In genomic region chr2:199469514-199470360, GRCh38 we compare ENCODE assay signal across 19 cellular contexts. TPM values are rescaled to one million over a fixed set of nuclear protein-coding genes. Genes with fewer than 3 reads are reported as not detected.
A peak's percentile ranks its signal among the peaks of the same experiment; 100 is the strongest.
DNase-seq lines count a peak whose midpoint lies in the region; ATAC-seq, FAIRE-seq and TF ChIP-seq lines count a peak whose summit lies in the region.
"Had no signal": no experiment of that assay in that cellular context is flagged by ENCODE, and none has a peak within 500 bp of the region (broad histone marks: within the 10 kb centered on the region; RNA-seq: fewer than 3 reads in every experiment).

No MANE protein-coding gene starts in this region.

- no peak for DNase-seq in activated naive CD4-positive, alpha-beta T cell treated with anti-CD3 and anti-CD28 coated beads for 36 hours
- DNase-seq in activated naive CD4-positive, alpha-beta T cell (lab: John Stamatoyannopoulos, UW) = no peak
- no peak for DNase-seq in bronchial epithelial cell (ENCODE audit: low read depth)
- no peak for DNase-seq in mesendoderm
- DNase-seq in suprapubic skin (ENCODE audit: low spot score in 2 of 2) = no peak
- no peak for DNase-seq in aorta
- no peak for DNase-seq in Right ventricle myocardium superior
- DNase-seq: activated effector memory CD4-positive, alpha-beta T cell treated with anti-CD3 and anti-CD28 coated beads, Interleukin-2, amount 50 U/mL, for 16 hours; Caco-2; GM23248; NCI-H1417 treated with DMSO at 0.1 percent for 48 hours; NCI-H345; SIG-M5; T1000 had no signal

- H3K36me3 ChIP-seq in bronchial epithelial cell (ENCODE audit: control insufficient read depth, insufficient read depth, low read length) = no peaks in the 10 kb centered on the region
- no peaks in the 10 kb centered on the region for H3K36me3 ChIP-seq in mesendoderm (ENCODE audit: control insufficient read depth, insufficient read depth, low read length)
- no peaks in the 10 kb centered on the region for H3K36me3 ChIP-seq in suprapubic skin
- H3K36me3 ChIP-seq in aorta (ENCODE audit: control insufficient read depth in 1 of 2, insufficient read depth in 2 of 2, low read length in 1 of 2) = no peaks in the 10 kb centered on the region
- H3K36me3 ChIP-seq: right atrium auricular region, vagina had no signal

- no peaks in the 10 kb centered on the region for H3K79me2 ChIP-seq in mesendoderm (ENCODE audit: control insufficient read depth, insufficient read depth, low read length)

- H3K79me1 ChIP-seq in mesendoderm (ENCODE audit: low read length) = no peaks in the 10 kb centered on the region

- no peak overlapping the region for H4K5ac ChIP-seq in mesendoderm (ENCODE audit: low read length)

- H3K4me3 ChIP-seq in bronchial epithelial cell (ENCODE audit: low read depth, low read length) (no peak overlapping the region), mesendoderm (ENCODE audit: low read length) (no peak overlapping the region), suprapubic skin (peak overlapping the region; percentile 16), aorta (ENCODE audit: low read length in 2 of 2) (peak overlapping the region in 1 of 2 donors; percentile 4)
- H3K4me3 ChIP-seq: GM23248, right atrium auricular region, vagina had no signal

- H3K4me1 ChIP-seq in mesendoderm (ENCODE audit: control insufficient read depth, low read depth, low read length) (no peaks in the 10 kb centered on the region), suprapubic skin (peaks cover 35% of the 10 kb centered on the region), aorta (ENCODE audit: control insufficient read depth in 1 of 2, insufficient read depth in 2 of 2, low read length in 2 of 2) (no peaks in the 10 kb centered on the region)
- H3K4me1 ChIP-seq: Caco-2 had no signal

- intact Hi-C loops in activated naive CD4-positive, alpha-beta T cell treated with anti-CD3 and anti-CD28 coated beads for 36 hours (cut with micrococcal nuclease) = loop anchor here (1.0 to 10.0 kb wide), 3 partner anchors 10 to 385 kb away; partner anchors contain the start of gene FTCDNL1
- intact Hi-C loops in aorta (cut with DNase I) (loop anchor here in 1 of 2 donors (10.0 kb wide), 1 partner anchor 595 kb away; no protein-coding TSS in a partner anchor), Right ventricle myocardium superior (cut with DNase I) (no loop called here)

- H3K27ac Mint-ChIP-seq in activated naive CD4-positive, alpha-beta T cell treated with anti-CD3 and anti-CD28 coated beads for 36 hours = no peak overlapping the region

- no peak overlapping the region for H3K18ac ChIP-seq in mesendoderm (ENCODE audit: low read length)

- no peak overlapping the region for H2BK5ac ChIP-seq in mesendoderm (ENCODE audit: low read length)

- no peaks in the 10 kb centered on the region for H3K36me3 Mint-ChIP-seq in activated naive CD4-positive, alpha-beta T cell treated with anti-CD3 and anti-CD28 coated beads for 36 hours (ENCODE audit: low read depth)

- H3K4ac ChIP-seq in mesendoderm (ENCODE audit: low read depth, low read length) = no peak overlapping the region

- no peak for TF ChIP-seq EP300 in suprapubic skin (IDR thresholded peaks at IDR 0.05)

- no peak overlapping the region for H3K27ac ChIP-seq in mesendoderm (ENCODE audit: low read depth, low read length)
- no peak overlapping the region for H3K27ac ChIP-seq in suprapubic skin
- no peak overlapping the region for H3K27ac ChIP-seq in aorta (ENCODE audit: low read depth in 1 of 2, low read length in 2 of 2)
- H3K27ac ChIP-seq: GM23248, right atrium auricular region, vagina had no signal

- no peak overlapping the region for H2AK5ac ChIP-seq in mesendoderm (ENCODE audit: low read length)

- no peak overlapping the region for H3K56ac ChIP-seq in mesendoderm (ENCODE audit: low read length)

- H3K27me3 Mint-ChIP-seq in activated naive CD4-positive, alpha-beta T cell treated with anti-CD3 and anti-CD28 coated beads for 36 hours (ENCODE audit: low read depth) = peaks cover 92% of the 10 kb centered on the region

- no peaks in the 10 kb centered on the region for H3K9me3 ChIP-seq in suprapubic skin
- no peaks in the 10 kb centered on the region for H3K9me3 ChIP-seq in aorta (ENCODE audit: control insufficient read depth, low read length)
- H3K9me3 ChIP-seq: Caco-2, right atrium auricular region, vagina had no signal

- CTCF ChIA-PET in activated naive CD4-positive, alpha-beta T cell treated with anti-CD3 and anti-CD28 coated beads for 36 hours (lab: Charles Lee) = interaction anchor here (0.7 to 1.7 kb wide), 3 partner anchors 15 to 35 kb away, joined by 3 to 8 read pairs (median 4); no protein-coding TSS in a partner anchor

- H3K27me3 ChIP-seq in bronchial epithelial cell (ENCODE audit: control insufficient read depth, insufficient read depth, low read length) (peaks cover 58% of the 10 kb centered on the region), mesendoderm (ENCODE audit: insufficient read depth, low read length, poor library complexity) (peaks cover 64% of the 10 kb centered on the region), suprapubic skin (peaks cover 100% of the 10 kb centered on the region), aorta (ENCODE audit: control insufficient read depth in 1 of 2, insufficient read depth in 2 of 2, low read length in 1 of 2) (peaks cover 0 to 5% of the 10 kb centered on the region in 2 donors)

- no peak overlapping the region for H3K23ac ChIP-seq in mesendoderm (ENCODE audit: low read length)

- H3K4me1 Mint-ChIP-seq in activated naive CD4-positive, alpha-beta T cell treated with anti-CD3 and anti-CD28 coated beads for 36 hours (ENCODE audit: low read depth) = peaks cover 30% of the 10 kb centered on the region

- H2BK15ac ChIP-seq in mesendoderm (replicated peaks; ENCODE audit: low read depth) = no peak overlapping the region

- H3K9ac ChIP-seq in mesendoderm (ENCODE audit: low read length) = no peak overlapping the region
- H3K9ac ChIP-seq: GM23248 had no signal

- peak overlapping the region; percentile 38 for H3K4me3 Mint-ChIP-seq in activated naive CD4-positive, alpha-beta T cell treated with anti-CD3 and anti-CD28 coated beads for 36 hours
- H3K4me3 Mint-ChIP-seq: activated CD4-positive, alpha-beta T cell treated with anti-CD3 and anti-CD28 coated beads, Interleukin-2, amount 10 ng/mL, durations not matched to agents 24 days and 14 days had no signal

- peak overlapping the region; percentile 8 for H3K4me2 ChIP-seq in mesendoderm (ENCODE audit: low read length)

- no CpG with 5 or more reads among the region's 30 CpGs for WGBS in mesendoderm (ENCODE audit: extremely low coverage, insufficient coverage, low lambda C conversion rate)
- WGBS in suprapubic skin = 14% methylated on average over 20 of the region's 30 CpGs
- 10% methylated on average over 30 of the region's 30 CpGs for WGBS in aorta, 2 donors

- ATAC-seq in aorta (ENCODE audit: low FRiP score) (no peak), GM18502 (IDR thresholded peaks at IDR 0.05; ENCODE audit: poor library complexity, unreplicated experiment) (no peak), Right ventricle myocardium superior (ENCODE audit: poor library complexity) (no peak)

- peak; percentile 83 for FAIRE-seq in bronchial epithelial cell (lab: Jason Lieb, UNC)
- FAIRE-seq: frontal cortex had no signal

- no peak for TF ChIP-seq POLR2A in suprapubic skin (IDR thresholded peaks at IDR 0.05)

- H2BK120ac ChIP-seq in mesendoderm (ENCODE audit: low read depth, low read length) = no peak overlapping the region

- no peaks in the 10 kb centered on the region for H3K9me3 Mint-ChIP-seq in activated naive CD4-positive, alpha-beta T cell treated with anti-CD3 and anti-CD28 coated beads for 36 hours

- TF ChIP-seq CTCF in bronchial epithelial cell (IDR thresholded peaks at IDR 0.05; ENCODE audit: insufficient read depth, low read length, severe bottlenecking) (no peak), suprapubic skin (IDR thresholded peaks at IDR 0.05) (no peak)

- H4K8ac ChIP-seq in mesendoderm (ENCODE audit: low read depth, low read length) = no peak overlapping the region

RNA-seq across cellular contexts. Expression of gene SATB2, which starts 12.0 kb away (rescaled TPM):
- under 1 TPM; 0.02 to 0.44 TPM for total RNA-seq in activated naive CD4-positive, alpha-beta T cell treated with anti-CD3 and anti-CD28 coated beads for 36 hours
- 1.6 and 2.0 TPM in 2 replicates for total RNA-seq in bronchial epithelial cell
- 2.6 TPM for polyA plus RNA-seq in mesendoderm (2013, experiment 1 of 2)
- 2.5 TPM for polyA plus RNA-seq in mesendoderm (2013, experiment 2 of 2)
- 10 to 100 TPM in 1 of 4 donors, 1 to 10 TPM in 3; 2.9 to 12.1 (median 3.9) TPM for total RNA-seq in suprapubic skin
- 10 to 100 TPM in 1 of 2 donors, 1 to 10 TPM in 1; 9.9 to 14.5 TPM for total RNA-seq in aorta
- 1 to 10 TPM; 1.3 to 1.9 TPM for polyA plus RNA-seq in aorta
- 1.3 TPM for total RNA-seq in Right ventricle myocardium superior
- total RNA-seq: activated CD4-positive, alpha-beta T cell treated with anti-CD3 and anti-CD28 coated beads, Interleukin-2, amount 10 ng/mL, durations not matched to agents 24 days and 14 days had no signal
